8 cellular contexts compared by ENCODE assay signal in genomic region chr4:2934813-2935761, GRCh38. TPM values are rescaled to one million over a fixed set of nuclear protein-coding genes. Genes with fewer than 3 reads are reported as not detected.
DNase-seq lines count a peak whose midpoint lies in the region; ATAC-seq and TF ChIP-seq lines count a peak whose summit lies in the region.

No MANE protein-coding gene starts in this region.

- TF ChIP-seq CTCF in HFFc6 (IDR thresholded peaks at IDR 0.05), result no peak
- no peak for TF ChIP-seq CTCF in ovary (IDR thresholded peaks at IDR 0.05)
- no peak for TF ChIP-seq CTCF in thoracic aorta (IDR thresholded peaks at IDR 0.05)

- peaks cover 26% of the 10 kb centered on the region for H3K4me1 Mint-ChIP-seq in HFFc6 (ENCODE audit: low read depth)
- peaks cover 34% of the 10 kb centered on the region for H3K4me1 Mint-ChIP-seq in activated naive CD8-positive, alpha-beta T cell treated with anti-CD3 and anti-CD28 coated beads for 36 hours

- H3K9me3 ChIP-seq in ovary (no peaks in the 10 kb centered on the region), thoracic aorta (no peaks in the 10 kb centered on the region)

- peak overlapping the region; percentile 90 for H3K4me3 Mint-ChIP-seq in HFFc6
- peak overlapping the region; percentile 91 for H3K4me3 Mint-ChIP-seq in activated naive CD8-positive, alpha-beta T cell treated with anti-CD3 and anti-CD28 coated beads for 36 hours

- H3K36me3 Mint-ChIP-seq in HFFc6 (ENCODE audit: low read depth), result peaks cover 34% of the 10 kb centered on the region
- H3K36me3 Mint-ChIP-seq in activated naive CD8-positive, alpha-beta T cell treated with anti-CD3 and anti-CD28 coated beads for 36 hours, result peaks cover 52% of the 10 kb centered on the region

- H3K27me3 Mint-ChIP-seq in HFFc6 (ENCODE audit: insufficient read depth), result peaks cover 9% of the 10 kb centered on the region
- H3K27me3 Mint-ChIP-seq in activated naive CD8-positive, alpha-beta T cell treated with anti-CD3 and anti-CD28 coated beads for 36 hours, result no peaks in the 10 kb centered on the region

- TF ChIP-seq POLR2A in ovary (IDR thresholded peaks at IDR 0.05), result peak; percentile 93

- peak; percentile 90 for ATAC-seq in Right ventricle myocardium superior (ENCODE audit: poor library complexity)
- ATAC-seq in thoracic aorta (ENCODE audit: insufficient number of reproducible peaks, low FRiP score, low read depth), result peak; percentile 50

- no peaks in the 10 kb centered on the region; the same call in 1 of the 2 replicates for H3K9me3 Mint-ChIP-seq in HFFc6
- H3K9me3 Mint-ChIP-seq in activated naive CD8-positive, alpha-beta T cell treated with anti-CD3 and anti-CD28 coated beads for 36 hours, result peaks cover 2% of the 10 kb centered on the region

- TF ChIP-seq EP300 in ovary (IDR thresholded peaks at IDR 0.05), result no peak

- H3K36me3 ChIP-seq in ovary (no peaks in the 10 kb centered on the region), thoracic aorta (peaks cover 28% of the 10 kb centered on the region)

- H3K27me3 ChIP-seq in ovary (no peaks in the 10 kb centered on the region), thoracic aorta (replicated peaks; ENCODE audit: insufficient read depth) (no peaks in the 10 kb centered on the region)

- DNase-seq in GDM1 (lab: John Stamatoyannopoulos, UW), result peak; percentile 91
- peak; percentile 83 for DNase-seq in HFFc6
- peak; percentile 63 for DNase-seq in NCI-H1105 treated with DMSO at 0.1 percent for 48 hours (lab: John Stamatoyannopoulos, UW)
- DNase-seq in SKM-1 treated with dmso at 0.1 percent for 144 hours (lab: John Stamatoyannopoulos, UW; ENCODE audit: unreplicated experiment), result peak; percentile 92
- peak; percentile 97 for DNase-seq in activated naive CD8-positive, alpha-beta T cell treated with anti-CD3 and anti-CD28 coated beads for 36 hours
- DNase-seq in Right ventricle myocardium superior, result peak; percentile 97
- DNase-seq in ovary, result peak; percentile 96 to 99 (median 98)
- DNase-seq in thoracic aorta (ENCODE audit: low spot score), result peak; percentile 75

- peaks cover 8% of the 10 kb centered on the region for H3K4me1 ChIP-seq in ovary (ENCODE audit: insufficient read depth)
- peaks cover 9 to 32% of the 10 kb centered on the region in 2 donors for H3K4me1 ChIP-seq in thoracic aorta (ENCODE audit: control insufficient read depth in 1 of 2, low read depth in 2 of 2)

- intact Hi-C loops in Right ventricle myocardium superior (cut with DNase I), result loop anchor here (10.0 kb wide), 1 partner anchor 170 kb away; no protein-coding TSS in a partner anchor
- intact Hi-C loops in ovary (cut with DNase I), result loop anchor here in 3 of 4 donors (5.0 to 10.0 kb wide), 4 partner anchors 90 to 400 kb away; partner anchors contain the start of genes ADD1 (in 1 of the 3) and FAM193A (in 1 of the 3)

- H3K4me3 ChIP-seq in ovary, result peak overlapping the region; percentile 96
- peak overlapping the region; percentile 96 for H3K4me3 ChIP-seq in thoracic aorta

- H3K27ac ChIP-seq in ovary, result peak overlapping the region; percentile 32 to 78
- H3K27ac ChIP-seq in thoracic aorta, result peak overlapping the region; percentile 66 to 88

- H3K27ac Mint-ChIP-seq in HFFc6, result peak overlapping the region; percentile 87
- peak overlapping the region; percentile 88 for H3K27ac Mint-ChIP-seq in activated naive CD8-positive, alpha-beta T cell treated with anti-CD3 and anti-CD28 coated beads for 36 hours

- 1% methylated on average over 43 to 70 of the region's 70 CpGs for WGBS in ovary, 3 donors

RNA-seq across cellular contexts. Expression of gene NOP14, which starts 28.1 kb away (rescaled TPM):
- total RNA-seq in HFFc6 (2021; fragmentation: NEBNext Ultra II Directional; extraction: Animal tissue kit (Norgen Biotek cat#: 25700)), result 10 to 100 TPM; 34.8 to 39.4 (median 37.0) TPM
- total RNA-seq in activated naive CD8-positive, alpha-beta T cell treated with anti-CD3 and anti-CD28 coated beads for 36 hours, result 100 to 1,000 TPM in 1 of 2 experiments, 10 to 100 TPM in 1; 99.1 to 102 TPM
- total RNA-seq in Right ventricle myocardium superior (20.7 TPM), ovary (10 to 100 TPM; 13.6 to 39.7 (median 28.3) TPM), thoracic aorta (10 to 100 TPM in 1 of 2 donors, 1 to 10 TPM in 1; 6.6 to 21.0 TPM)
- 10 to 100 TPM; 18.3 to 30.9 TPM for polyA plus RNA-seq in ovary

RNA-seq across cellular contexts. Expression of gene GRK4, which starts 28.3 kb away (rescaled TPM):
- 1 to 10 TPM; 5.1 to 8.1 (median 6.7) TPM for total RNA-seq in HFFc6 (2021; fragmentation: NEBNext Ultra II Directional; extraction: Animal tissue kit (Norgen Biotek cat#: 25700))
- 1 to 10 TPM; 2.6 to 3.2 TPM for total RNA-seq in activated naive CD8-positive, alpha-beta T cell treated with anti-CD3 and anti-CD28 coated beads for 36 hours
- total RNA-seq in Right ventricle myocardium superior (8.8 TPM), ovary (10 to 100 TPM in 2 of 7 donors, 1 to 10 TPM in 5; 5.1 to 17.6 (median 6.9) TPM), thoracic aorta (1 to 10 TPM; 6.9 to 9.9 TPM)
- 1 to 10 TPM; 3.3 to 7.9 TPM for polyA plus RNA-seq in ovary

Comparison
In these comparisons a context has a peak if more than half of its experiments do, and no peak if none do; other contexts are left out.
1. Peak in every context shown above with its lines: DNase-seq, ATAC-seq, H3K4me3 ChIP-seq and H3K27ac ChIP-seq.